In genomic region chr11:2541321-2541680, GRCh38 we compare ENCODE assay signal across 28 cellular contexts.
"Had no signal": no experiment of that assay in that cellular context is flagged by ENCODE, and none has a peak within 500 bp of the region (broad histone marks: within the 10 kb centered on the region; RNA-seq: fewer than 3 reads in every experiment).

No MANE protein-coding gene starts in this region.

- H3K36me3 Mint-ChIP-seq: activated CD4-positive, alpha-beta memory T cell treated with anti-CD3 and anti-CD28 coated beads for 36 hours; activated naive CD8-positive, alpha-beta T cell treated with anti-CD3 and anti-CD28 coated beads for 36 hours; brain; immature natural killer cell; stimulated activated effector memory CD8-positive, alpha-beta T cell treated with anti-CD3 and anti-CD28 coated beads, Interleukin-12 subunit alpha, Interleukin-12 subunit beta, amount 100 ng/mL, for 72 hours; type B pancreatic cell had no signal

- H3K27me3 Mint-ChIP-seq: activated CD4-positive, alpha-beta memory T cell treated with anti-CD3 and anti-CD28 coated beads for 36 hours; activated naive CD8-positive, alpha-beta T cell treated with anti-CD3 and anti-CD28 coated beads for 36 hours; activated T-helper 17 cell treated with anti-CD3 and anti-CD28 coated beads, Interleukin-2, amount 50 U/mL, for 72 hours; stimulated activated naive CD8-positive, alpha-beta T cell treated with anti-CD3 and anti-CD28 coated beads, Interleukin-15, Interleukin-2, amounts not matched to agents 100 ng/mL and 50 ng/mL, for 24 hours; T-helper 17 cell had no signal

- H3K36me3 ChIP-seq: ascending aorta, cardiac muscle cell, esophagus muscularis mucosa, heart left ventricle, thoracic aorta, uterus had no signal

- DNase-seq: activated CD4-positive, alpha-beta memory T cell treated with anti-CD3 and anti-CD28 coated beads for 36 hours; activated CD4-positive, alpha-beta T cell treated with anti-CD3 and anti-CD28 coated beads, Interleukin-2, amount 10 ng/mL, durations not matched to agents 24 days and 14 days; activated naive CD4-positive, alpha-beta T cell; activated naive CD8-positive, alpha-beta T cell treated with anti-CD3 and anti-CD28 coated beads for 36 hours; activated T-cell treated with anti-CD3 and anti-CD28 coated beads, Interleukin-2, amount 50 U/mL, for 4 hours; foreskin keratinocyte; hypothalamus; immature natural killer cell; mesendoderm; nucleus accumbens; small intestine; stimulated activated CD4-positive, alpha-beta T cell treated with anti-CD3 and anti-CD28 coated beads, Interleukin-4, amount 100 ng/mL, for 24 hours; T1000; uterus had no signal

- ATAC-seq: activated T-cell treated with anti-CD3 and anti-CD28 coated beads, Interleukin-2, amount 50 U/mL, for 4 hours; activated T-helper 17 cell treated with anti-CD3 and anti-CD28 coated beads, Interleukin-2, amount 50 U/mL, for 72 hours; foreskin keratinocyte; sciatic nerve; SK-N-SH treated with all-trans-retinoic acid at 6 μM for 48 hours; stimulated activated effector memory CD8-positive, alpha-beta T cell treated with anti-CD3 and anti-CD28 coated beads, Interleukin-12 subunit alpha, Interleukin-12 subunit beta, amount 100 ng/mL, for 72 hours; T-helper 17 cell had no signal

- H3K27ac Mint-ChIP-seq: activated CD4-positive, alpha-beta memory T cell treated with anti-CD3 and anti-CD28 coated beads for 36 hours; activated CD4-positive, alpha-beta T cell treated with anti-CD3 and anti-CD28 coated beads, Interleukin-2, amount 10 ng/mL, durations not matched to agents 24 days and 14 days; activated naive CD8-positive, alpha-beta T cell treated with anti-CD3 and anti-CD28 coated beads for 36 hours; activated T-helper 17 cell treated with anti-CD3 and anti-CD28 coated beads, Interleukin-2, amount 50 U/mL, for 72 hours; immature natural killer cell; stimulated activated effector memory CD8-positive, alpha-beta T cell treated with anti-CD3 and anti-CD28 coated beads, Interleukin-12 subunit alpha, Interleukin-12 subunit beta, amount 100 ng/mL, for 72 hours; stimulated activated naive CD8-positive, alpha-beta T cell treated with anti-CD3 and anti-CD28 coated beads, Interleukin-15, Interleukin-2, amounts not matched to agents 100 ng/mL and 50 ng/mL, for 24 hours; type B pancreatic cell had no signal

- H3K4me1 ChIP-seq: ascending aorta, esophagus muscularis mucosa, foreskin keratinocyte, heart left ventricle, uterus had no signal

- H3K4me3 ChIP-seq: ascending aorta, cardiac muscle cell, esophagus muscularis mucosa, heart left ventricle, lung, thoracic aorta, uterus had no signal

- H3K9me3 ChIP-seq: ascending aorta, esophagus muscularis mucosa, heart left ventricle, thoracic aorta, uterus had no signal

- H3K4me1 Mint-ChIP-seq: immature natural killer cell; stimulated activated effector memory CD8-positive, alpha-beta T cell treated with anti-CD3 and anti-CD28 coated beads, Interleukin-12 subunit alpha, Interleukin-12 subunit beta, amount 100 ng/mL, for 72 hours had no signal

- H3K27me3 ChIP-seq: ascending aorta, esophagus muscularis mucosa, heart left ventricle, uterus had no signal

- H3K9me3 Mint-ChIP-seq: activated CD4-positive, alpha-beta memory T cell treated with anti-CD3 and anti-CD28 coated beads for 36 hours; activated CD4-positive, alpha-beta T cell treated with anti-CD3 and anti-CD28 coated beads, Interleukin-2, amount 10 ng/mL, durations not matched to agents 24 days and 14 days; activated naive CD8-positive, alpha-beta T cell treated with anti-CD3 and anti-CD28 coated beads for 36 hours; activated T-cell treated with anti-CD3 and anti-CD28 coated beads, Interleukin-2, amount 50 U/mL, for 4 hours; activated T-helper 17 cell treated with anti-CD3 and anti-CD28 coated beads, Interleukin-2, amount 50 U/mL, for 72 hours; brain; immature natural killer cell; stimulated activated effector memory CD8-positive, alpha-beta T cell treated with anti-CD3 and anti-CD28 coated beads, Interleukin-12 subunit alpha, Interleukin-12 subunit beta, amount 100 ng/mL, for 72 hours; stimulated activated naive CD8-positive, alpha-beta T cell treated with anti-CD3 and anti-CD28 coated beads, Interleukin-15, Interleukin-2, amounts not matched to agents 100 ng/mL and 50 ng/mL, for 24 hours; type B pancreatic cell had no signal

- H3K27ac ChIP-seq: ascending aorta, cardiac muscle cell, esophagus muscularis mucosa, foreskin keratinocyte, heart left ventricle, thoracic aorta, uterus had no signal

- H3K4me3 Mint-ChIP-seq: activated CD4-positive, alpha-beta memory T cell treated with anti-CD3 and anti-CD28 coated beads for 36 hours; activated CD4-positive, alpha-beta T cell treated with anti-CD3 and anti-CD28 coated beads, Interleukin-2, amount 10 ng/mL, durations not matched to agents 24 days and 14 days; activated naive CD8-positive, alpha-beta T cell treated with anti-CD3 and anti-CD28 coated beads for 36 hours; activated T-cell treated with anti-CD3 and anti-CD28 coated beads, Interleukin-2, amount 50 U/mL, for 4 hours; activated T-helper 17 cell treated with anti-CD3 and anti-CD28 coated beads, Interleukin-2, amount 50 U/mL, for 72 hours; brain; immature natural killer cell; stimulated activated effector memory CD8-positive, alpha-beta T cell treated with anti-CD3 and anti-CD28 coated beads, Interleukin-12 subunit alpha, Interleukin-12 subunit beta, amount 100 ng/mL, for 72 hours; stimulated activated naive CD8-positive, alpha-beta T cell treated with anti-CD3 and anti-CD28 coated beads, Interleukin-15, Interleukin-2, amounts not matched to agents 100 ng/mL and 50 ng/mL, for 24 hours; T-helper 17 cell; type B pancreatic cell had no signal
